Comparison of ENCODE assay signal across 7 cellular contexts in genomic region chr16:18213810-18214209, GRCh38.
DNase-seq lines count a peak whose midpoint lies in the region; ATAC-seq and TF ChIP-seq lines count a peak whose summit lies in the region.
"Not testable (repeated sequence)": the region's sequence is repeated elsewhere in the genome, so short reads cannot be mapped to it uniquely, and the experiment has no call there.

No MANE protein-coding gene starts in this region.

- not testable (repeated sequence) for H3K9me3 Mint-ChIP-seq in glutamatergic neuron (ENCODE audit: unreplicated experiment); naive thymus-derived CD4-positive, alpha-beta T cell

- not testable (repeated sequence) for H3K27me3 ChIP-seq in Panc1 (ENCODE audit: control insufficient read depth, insufficient read depth, low read length); naive thymus-derived CD4-positive, alpha-beta T cell (ENCODE audit: control insufficient read depth in 2 of 2, insufficient read depth in 2 of 2, low read length in 2 of 2); upper lobe of right lung

- CTCF ChIA-PET in Panc1 (lab: Charles Lee); naive thymus-derived CD4-positive, alpha-beta T cell (lab: Charles Lee): not testable (repeated sequence)

- peak; percentile 0 for DNase-seq in GM20000 (ENCODE audit: low spot score)
- not testable (repeated sequence) for DNase-seq in Panc1 (ENCODE audit: low read depth, low spot score); naive thymus-derived CD4-positive, alpha-beta T cell; upper lobe of right lung
- DNase-seq in ecto neural progenitor cell (ENCODE audit: low spot score): peak; percentile 41
- peak; percentile 20 for DNase-seq in glutamatergic neuron
- DNase-seq in islet precursor cell: peak; percentile 52

- H3K36me3 ChIP-seq in Panc1 (ENCODE audit: control insufficient read depth, insufficient read depth, low read length); naive thymus-derived CD4-positive, alpha-beta T cell (ENCODE audit: control insufficient read depth in 2 of 3, insufficient read depth in 3 of 3, low read length in 3 of 3); upper lobe of right lung: not testable (repeated sequence)

- POLR2A ChIA-PET in Panc1 (lab: Charles Lee); naive thymus-derived CD4-positive, alpha-beta T cell (lab: Charles Lee): not testable (repeated sequence)

- H3K27ac Mint-ChIP-seq in glutamatergic neuron (ENCODE audit: unreplicated experiment): not testable (repeated sequence)
- peak overlapping the region in 1 of 9 donors; percentile 31 for H3K27ac Mint-ChIP-seq in naive thymus-derived CD4-positive, alpha-beta T cell

- TF ChIP-seq CTCF in GM20000 (IDR thresholded peaks at IDR 0.05; ENCODE audit: extremely low read depth, missing control alignments); Panc1 (IDR thresholded peaks at IDR 0.05); glutamatergic neuron (IDR thresholded peaks at IDR 0.05; ENCODE audit: partially characterized antibody, unreplicated experiment); upper lobe of right lung (IDR thresholded peaks at IDR 0.05): not testable (repeated sequence)

- H3K4me3 ChIP-seq in Panc1 (ENCODE audit: low read depth in 2 of 2, low read length in 2 of 2); naive thymus-derived CD4-positive, alpha-beta T cell (ENCODE audit: low read length); upper lobe of right lung: not testable (repeated sequence)

- H3K27ac ChIP-seq in Panc1 (ENCODE audit: low read length); naive thymus-derived CD4-positive, alpha-beta T cell (ENCODE audit: low read depth, low read length); upper lobe of right lung: not testable (repeated sequence)

- not testable (repeated sequence) for H3K4me1 Mint-ChIP-seq in glutamatergic neuron (ENCODE audit: low read depth, unreplicated experiment); naive thymus-derived CD4-positive, alpha-beta T cell

- ATAC-seq in Panc1 (0 out of 2 replicates have a peak, but pooled peaks have one; percentile 33), upper lobe of right lung (peak; percentile 39)
- peak; percentile 14 for ATAC-seq in naive thymus-derived CD4-positive, alpha-beta T cell

- H3K9me3 ChIP-seq in Panc1 (ENCODE audit: control insufficient read depth, insufficient read depth, low read depth, low read length); naive thymus-derived CD4-positive, alpha-beta T cell (ENCODE audit: control insufficient read depth in 2 of 3, low read length in 3 of 3); upper lobe of right lung: not testable (repeated sequence)

- not testable (repeated sequence) for H3K27me3 Mint-ChIP-seq in glutamatergic neuron (ENCODE audit: unreplicated experiment); naive thymus-derived CD4-positive, alpha-beta T cell

- H3K36me3 Mint-ChIP-seq in glutamatergic neuron (ENCODE audit: unreplicated experiment); naive thymus-derived CD4-positive, alpha-beta T cell: not testable (repeated sequence)

- H3K4me3 Mint-ChIP-seq in glutamatergic neuron (ENCODE audit: unreplicated experiment); naive thymus-derived CD4-positive, alpha-beta T cell: not testable (repeated sequence)

- H3K4me1 ChIP-seq in Panc1 (ENCODE audit: control insufficient read depth, insufficient read depth, low read length); naive thymus-derived CD4-positive, alpha-beta T cell (ENCODE audit: control insufficient read depth in 2 of 2, insufficient read depth in 2 of 2, low read length in 2 of 2); upper lobe of right lung: not testable (repeated sequence)

- in situ Hi-C loops in Panc1 (cut with HindIII; ENCODE audit: low pct_unique_long_range_greater_than_20kb, low sequenced_read_pairs): not testable (repeated sequence)

- BruUV-seq in Panc1 (replicated peaks; lab: Mats Ljungman, UMichigan): not testable (repeated sequence)

- intact Hi-C loops in Panc1 (cut with micrococcal nuclease; ENCODE audit: unreplicated experiment); naive thymus-derived CD4-positive, alpha-beta T cell (cut with micrococcal nuclease); upper lobe of right lung (cut with DNase I): not testable (repeated sequence)
